28 cellular contexts compared by ENCODE assay signal in genomic region chr2:29323301-29323700, GRCh38.
"Had no signal": no experiment of that assay in that cellular context is flagged by ENCODE, and none has a peak within 500 bp of the region (broad histone marks: within the 10 kb centered on the region; RNA-seq: fewer than 3 reads in every experiment).

No MANE protein-coding gene starts in this region.

- H3K9ac ChIP-seq: parathyroid adenoma had no signal

- H3K27ac Mint-ChIP-seq: activated CD4-positive, alpha-beta memory T cell treated with anti-CD3 and anti-CD28 coated beads for 36 hours; activated CD4-positive, alpha-beta T cell treated with anti-CD3 and anti-CD28 coated beads, Interleukin-2, amount 10 ng/mL, durations not matched to agents 24 days and 14 days; activated naive CD4-positive, alpha-beta T cell treated with anti-CD3 and anti-CD28 coated beads, Interleukin-2, amount 50 U/mL, for 72 hours had no signal

- H3K27me3 Mint-ChIP-seq: brain had no signal

- H3K4me1 ChIP-seq: parathyroid adenoma, psoas muscle, right atrium auricular region, tibial artery had no signal

- H3K27ac ChIP-seq: parathyroid adenoma, psoas muscle, right atrium auricular region, suprapubic skin, tibial artery had no signal

- H2AFZ ChIP-seq: parathyroid adenoma had no signal

- DNase-seq: activated CD4-positive, alpha-beta memory T cell treated with anti-CD3 and anti-CD28 coated beads for 36 hours; activated CD4-positive, alpha-beta T cell treated with anti-CD3 and anti-CD28 coated beads, Interleukin-2, amount 10 ng/mL, durations not matched to agents 24 days and 14 days; activated CD4-positive, CD25-positive, alpha-beta regulatory T cell treated with anti-CD3 and anti-CD28 coated beads, Interleukin-2, amount 50 U/mL, for 72 hours; activated naive CD4-positive, alpha-beta T cell; activated T-cell treated with anti-CD3 and anti-CD28 coated beads, Interleukin-2, amount 50 U/mL, for 48 hours; anterior cingulate cortex; cortex of kidney; effector memory CD8-positive, alpha-beta T cell; erythroblast; foreskin fibroblast; head of caudate nucleus; hippocampal formation; left colon; mammary epithelial cell; naive thymus-derived CD4-positive, alpha-beta T cell; occipital lobe; psoas muscle; stimulated activated CD4-positive, alpha-beta T cell treated with anti-CD3 and anti-CD28 coated beads, Interleukin-15, amount 100 ng/mL, for 24 hours; stimulated activated CD4-positive, alpha-beta T cell treated with anti-CD3 and anti-CD28 coated beads, Interleukin-2, amount 100 ng/mL, for 24 hours; stimulated activated naive CD4-positive, alpha-beta T cell; T-helper 9 cell had no signal

- H3K4me3 Mint-ChIP-seq: activated CD4-positive, alpha-beta memory T cell treated with anti-CD3 and anti-CD28 coated beads for 36 hours; activated CD4-positive, alpha-beta T cell treated with anti-CD3 and anti-CD28 coated beads, Interleukin-2, amount 10 ng/mL, durations not matched to agents 24 days and 14 days; brain; effector memory CD8-positive, alpha-beta T cell; naive thymus-derived CD4-positive, alpha-beta T cell; T-helper 1 cell treated with Interleukin-12 subunit alpha and Interleukin-12 subunit beta and Interleukin-4 antibody, amounts not matched to agents 30 μg/mL and 1 μg/mL, for 36 hours had no signal

- ATAC-seq: activated naive CD4-positive, alpha-beta T cell treated with anti-CD3 and anti-CD28 coated beads, Interleukin-2, amount 50 U/mL, for 72 hours; effector memory CD8-positive, alpha-beta T cell; left colon; naive thymus-derived CD4-positive, alpha-beta T cell; psoas muscle had no signal

- H3K36me3 Mint-ChIP-seq: activated CD4-positive, alpha-beta memory T cell treated with anti-CD3 and anti-CD28 coated beads for 36 hours; activated naive CD4-positive, alpha-beta T cell treated with anti-CD3 and anti-CD28 coated beads, Interleukin-2, amount 50 U/mL, for 72 hours; brain; naive thymus-derived CD4-positive, alpha-beta T cell had no signal

- H3K4me3 ChIP-seq: psoas muscle, right atrium auricular region, suprapubic skin, tibial artery had no signal

- H3K9me3 ChIP-seq: psoas muscle, right atrium auricular region, suprapubic skin, tibial artery had no signal

- H3K79me2 ChIP-seq: parathyroid adenoma had no signal

- H3K36me3 ChIP-seq: right atrium auricular region, suprapubic skin, tibial artery had no signal

- H3K9me3 Mint-ChIP-seq: activated CD4-positive, alpha-beta memory T cell treated with anti-CD3 and anti-CD28 coated beads for 36 hours; activated CD4-positive, alpha-beta T cell treated with anti-CD3 and anti-CD28 coated beads, Interleukin-2, amount 10 ng/mL, durations not matched to agents 24 days and 14 days; activated naive CD4-positive, alpha-beta T cell treated with anti-CD3 and anti-CD28 coated beads, Interleukin-2, amount 50 U/mL, for 72 hours; effector memory CD8-positive, alpha-beta T cell; naive thymus-derived CD4-positive, alpha-beta T cell; T-helper 1 cell treated with Interleukin-12 subunit alpha and Interleukin-12 subunit beta and Interleukin-4 antibody, amounts not matched to agents 30 μg/mL and 1 μg/mL, for 36 hours had no signal
